ENCODE assay signal across 1 cellular context in the genomic region with DNA sequence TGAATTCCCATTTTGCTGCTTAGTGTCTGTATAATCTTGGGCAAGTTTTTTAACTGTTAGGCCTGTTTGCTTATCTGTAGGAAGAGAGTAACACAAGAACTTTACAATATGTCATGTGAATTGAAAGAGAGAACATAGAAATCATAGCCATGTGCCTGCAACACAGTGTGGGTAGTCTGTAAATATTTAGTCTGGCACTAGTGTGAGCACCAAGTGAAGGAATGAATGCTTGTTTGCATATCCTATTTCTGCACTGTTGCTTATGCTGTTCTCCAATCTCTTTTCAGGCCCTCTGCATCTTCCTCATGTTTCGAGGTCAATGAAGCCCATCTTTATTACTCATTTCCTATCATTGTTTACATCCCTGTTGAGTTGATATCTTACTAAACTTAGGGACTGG.
TF ChIP-seq lines count a peak whose summit lies in the region.

No MANE protein-coding gene starts in this region.

TF ChIP-seq in HEK293, 187 proteins besides CTCF, POLR2A, EP300 and RAD21 (continued from another document):
- TF ChIP-seq, protein P1, sequence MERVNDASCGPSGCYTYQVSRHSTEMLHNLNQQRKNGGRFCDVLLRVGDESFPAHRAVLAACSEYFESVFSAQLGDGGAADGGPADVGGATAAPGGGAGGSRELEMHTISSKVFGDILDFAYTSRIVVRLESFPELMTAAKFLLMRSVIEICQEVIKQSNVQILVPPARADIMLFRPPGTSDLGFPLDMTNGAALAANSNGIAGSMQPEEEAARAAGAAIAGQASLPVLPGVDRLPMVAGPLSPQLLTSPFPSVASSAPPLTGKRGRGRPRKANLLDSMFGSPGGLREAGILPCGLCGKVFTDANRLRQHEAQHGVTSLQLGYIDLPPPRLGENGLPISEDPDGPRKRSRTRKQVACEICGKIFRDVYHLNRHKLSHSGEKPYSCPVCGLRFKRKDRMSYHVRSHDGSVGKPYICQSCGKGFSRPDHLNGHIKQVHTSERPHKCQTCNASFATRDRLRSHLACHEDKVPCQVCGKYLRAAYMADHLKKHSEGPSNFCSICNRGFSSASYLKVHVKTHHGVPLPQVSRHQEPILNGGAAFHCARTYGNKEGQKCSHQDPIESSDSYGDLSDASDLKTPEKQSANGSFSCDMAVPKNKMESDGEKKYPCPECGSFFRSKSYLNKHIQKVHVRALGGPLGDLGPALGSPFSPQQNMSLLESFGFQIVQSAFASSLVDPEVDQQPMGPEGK (tag by site-specific recombination; IDR thresholded peaks at IDR 0.05): no peak
- TF ChIP-seq ZNF791 (tag by site-specific recombination; IDR thresholded peaks at IDR 0.05) (no peak), ZNF23 (tag by site-specific recombination; IDR thresholded peaks at IDR 0.05; ENCODE audit: borderline replicate concordance) (no peak), ZNF335 (tag by site-specific recombination; conservative IDR thresholded peaks at IDR 0.05) (peak; percentile 36; the same call in 1 of the 2 replicates)
